1 cellular context compared by ENCODE assay signal in genomic region chr3:158644345-158644908, GRCh38.
TF ChIP-seq lines count a peak whose summit lies in the region.

Gene GFM1 (plus strand): TSS chr3:158644527. CDS start chr3:158644635, 108 bp downstream.

TF ChIP-seq in K562, 482 proteins besides CTCF, POLR2A, EP300 and RAD21 (continued from another document and continues in another):
- TF ChIP-seq AFF1 (IDR thresholded peaks at IDR 0.05; ENCODE audit: low read depth in 1 of 2, partially characterized antibody in 2 of 2): no peak
- no peak for TF ChIP-seq ZNF436 (CRISPR knock-in tag; IDR thresholded peaks at IDR 0.05)
- no peak for TF ChIP-seq ETV1 (tag; conservative IDR thresholded peaks at IDR 0.05; ENCODE audit: low read depth)
- TF ChIP-seq RAD51 (IDR thresholded peaks at IDR 0.05; ENCODE audit: borderline replicate concordance, low read depth): no peak; the same call in 1 of the 2 replicates
- no peak for TF ChIP-seq DACH1 (IDR thresholded peaks at IDR 0.05; ENCODE audit: partially characterized antibody)
- TF ChIP-seq MAFF (IDR thresholded peaks at IDR 0.05; ENCODE audit: low read length): no peak
- peak; percentile 74; the same call in 1 of the 2 replicates for TF ChIP-seq CREB3L1 (IDR thresholded peaks at IDR 0.05; ENCODE audit: borderline replicate concordance, low read depth)
- peak in 1 of 2 experiments; percentile 86; a peak in 1 of 4 replicates for TF ChIP-seq KDM4B (IDR thresholded peaks at IDR 0.05; ENCODE audit: borderline replicate concordance in 2 of 2, low read depth in 1 of 2)
- no peak for TF ChIP-seq TEAD2 (tag; IDR thresholded peaks at IDR 0.05)
- TF ChIP-seq PHF8 (IDR thresholded peaks at IDR 0.05; ENCODE audit: borderline replicate concordance, low read length): peak; percentile 95
- TF ChIP-seq TRIM25 (IDR thresholded peaks at IDR 0.05; ENCODE audit: borderline replicate concordance): no peak
- TF ChIP-seq FOXK2 (conservative IDR thresholded peaks at IDR 0.05 in 1 of 2, IDR thresholded peaks at IDR 0.05 in 1 of 2; ENCODE audit: low read depth in 2 of 2): peak; percentile 79 to 92
- TF ChIP-seq TAF15 (IDR thresholded peaks at IDR 0.05; ENCODE audit: low read depth, low read length): no peak
- TF ChIP-seq KAT8 (IDR thresholded peaks at IDR 0.05; ENCODE audit: low read depth): no peak
- no peak for TF ChIP-seq HDAC8 (tag; IDR thresholded peaks at IDR 0.05)
- no peak for TF ChIP-seq POU5F1 (IDR thresholded peaks at IDR 0.05; ENCODE audit: borderline replicate concordance, low read depth, low read length, partially characterized antibody)
- no peak for TF ChIP-seq ZBTB5 (IDR thresholded peaks at IDR 0.05)
- TF ChIP-seq RBBP5 (IDR thresholded peaks at IDR 0.05; ENCODE audit: borderline replicate concordance, insufficient read depth, low read length, poor library complexity, severe bottlenecking): peak; percentile 99
- TF ChIP-seq ZNF146 (CRISPR knock-in tag; IDR thresholded peaks at IDR 0.05; ENCODE audit: unreplicated experiment): no peak
- TF ChIP-seq SAP30 (IDR thresholded peaks at IDR 0.05; ENCODE audit: borderline replicate concordance, insufficient read depth, low read depth, low read length, poor library complexity, severe bottlenecking): peak; percentile 98
- TF ChIP-seq ZNF324 (CRISPR knock-in tag; IDR thresholded peaks at IDR 0.05): no peak
- TF ChIP-seq ZNF124 (CRISPR knock-in tag; IDR thresholded peaks at IDR 0.05): no peak
- TF ChIP-seq POLR2H (tag; IDR thresholded peaks at IDR 0.05; ENCODE audit: low read depth): no peak; the same call in 1 of the 2 replicates
- TF ChIP-seq GABPA (tag; conservative IDR thresholded peaks at IDR 0.05; ENCODE audit: low read depth): peak; percentile 97
- TF ChIP-seq NCOA1 (IDR thresholded peaks at IDR 0.05; ENCODE audit: low read depth): peak; percentile 77; the same call in 1 of the 2 replicates
- no peak for TF ChIP-seq ZNF239 (CRISPR knock-in tag; IDR thresholded peaks at IDR 0.05)
- TF ChIP-seq SMARCA5 (IDR thresholded peaks at IDR 0.05): no peak
- TF ChIP-seq RBM17 (IDR thresholded peaks at IDR 0.05; ENCODE audit: borderline replicate concordance, low read depth, low read length): no peak
- no peak for TF ChIP-seq ZNF583 (CRISPR knock-in tag; IDR thresholded peaks at IDR 0.05)
- no peak for TF ChIP-seq MYNN (IDR thresholded peaks at IDR 0.05)
- no peak for TF ChIP-seq MYNN (CRISPR knock-in tag; IDR thresholded peaks at IDR 0.05)
- TF ChIP-seq ZNF311 (CRISPR knock-in tag; IDR thresholded peaks at IDR 0.05): no peak
- no peak for TF ChIP-seq NONO (IDR thresholded peaks at IDR 0.05; ENCODE audit: low read depth in 2 of 2, low read length in 1 of 2)
- no peak; the same call in 1 of the 2 replicates for TF ChIP-seq ZKSCAN1 (IDR thresholded peaks at IDR 0.05; ENCODE audit: low read depth, low read length)
- TF ChIP-seq ETS2 (tag; IDR thresholded peaks at IDR 0.05; ENCODE audit: borderline replicate concordance, poor library complexity, severe bottlenecking): no peak
- TF ChIP-seq PRPF4 (IDR thresholded peaks at IDR 0.05; ENCODE audit: insufficient read depth, low read depth, low read length, poor library complexity, severe bottlenecking): no peak
- peak; percentile 52 for TF ChIP-seq MXD1 (CRISPR knock-in tag; IDR thresholded peaks at IDR 0.05; ENCODE audit: borderline replicate concordance, poor library complexity, severe bottlenecking)
- peak; percentile 96 to 98 for TF ChIP-seq MNT (conservative IDR thresholded peaks at IDR 0.05)
- TF ChIP-seq RBM14 (IDR thresholded peaks at IDR 0.05; ENCODE audit: borderline replicate concordance, insufficient read depth, low read depth, low read length): no peak
- peak; percentile 55; the same call in 1 of the 2 replicates for TF ChIP-seq MEF2D (tag; conservative IDR thresholded peaks at IDR 0.05; ENCODE audit: low read depth)
- no peak for TF ChIP-seq ZNF609 (CRISPR knock-in tag; IDR thresholded peaks at IDR 0.05; ENCODE audit: borderline replicate concordance)
- TF ChIP-seq EGR1 (conservative IDR thresholded peaks at IDR 0.05): peak; percentile 16; the same call in 1 of the 2 replicates
- TF ChIP-seq ARHGAP35 (IDR thresholded peaks at IDR 0.05; ENCODE audit: partially characterized antibody): no peak
- TF ChIP-seq TAF1 (IDR thresholded peaks at IDR 0.05; ENCODE audit: control insufficient read depth, extremely low read depth, insufficient read depth, low read length, severe bottlenecking): peak; percentile 86
- peak; percentile 63 for TF ChIP-seq MEIS2 (IDR thresholded peaks at IDR 0.05; ENCODE audit: partially characterized antibody)
- no peak for TF ChIP-seq ZNF717 (CRISPR knock-in tag; IDR thresholded peaks at IDR 0.05)
- TF ChIP-seq TRIM24 (IDR thresholded peaks at IDR 0.05): peak in 1 of 2 experiments; percentile 78; a peak in 2 of 4 replicates
- TF ChIP-seq ZFP36 (IDR thresholded peaks at IDR 0.05; ENCODE audit: low read depth, low read length, partially characterized antibody): no peak
- TF ChIP-seq GABPB1 (CRISPR knock-in tag; IDR thresholded peaks at IDR 0.05): peak; percentile 99
- TF ChIP-seq SP1 (CRISPR knock-in tag; IDR thresholded peaks at IDR 0.05): peak; percentile 89
- no peak for TF ChIP-seq MTF1 (CRISPR knock-in tag; IDR thresholded peaks at IDR 0.05; ENCODE audit: borderline replicate concordance)
- TF ChIP-seq EP400 (IDR thresholded peaks at IDR 0.05): peak; percentile 95
